14 cellular contexts compared by ENCODE assay signal in the genomic region with DNA sequence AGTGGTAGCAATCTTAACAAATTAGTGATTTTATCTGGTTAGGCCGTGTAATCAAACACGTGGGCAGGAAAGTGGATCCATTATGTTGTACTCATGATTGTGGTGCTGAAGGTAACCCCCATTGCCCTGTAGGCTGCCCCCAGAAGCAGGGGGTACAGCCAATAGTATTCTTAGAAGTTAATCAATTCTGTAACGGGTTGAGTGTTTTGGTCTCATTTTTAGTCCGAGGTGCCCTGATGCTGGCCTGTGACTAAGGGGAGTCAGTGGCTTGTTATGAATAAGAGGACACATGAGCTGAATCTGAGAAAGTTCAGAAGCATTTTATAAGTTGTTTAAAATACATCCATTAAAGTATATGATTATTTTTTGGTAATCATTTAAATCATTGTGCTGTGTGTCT. TPM values are rescaled to one million over a fixed set of nuclear protein-coding genes. Genes with fewer than 3 reads are reported as not detected.
DNase-seq lines count a peak whose midpoint lies in the region; ATAC-seq and TF ChIP-seq lines count a peak whose summit lies in the region.
"Had no signal": no experiment of that assay in that cellular context is flagged by ENCODE, and none has a peak within 500 bp of the region (broad histone marks: within the 10 kb centered on the region; RNA-seq: fewer than 3 reads in every experiment).

No MANE protein-coding gene starts in this region.

- no peak overlapping the region for H2AFZ ChIP-seq in Loucy (ENCODE audit: low read length)

- intact Hi-C loops in esophagus squamous epithelium (cut with DNase I): loop anchor here (10.0 kb wide), 1 partner anchor 59 kb away; no protein-coding TSS in a partner anchor
- intact Hi-C loops in gastrocnemius medialis (cut with DNase I; ENCODE audit: low total_unique reads): no loop called here

- DNase-seq in ELR (ENCODE audit: low read depth): peak; percentile 42
- DNase-seq in esophagus squamous epithelium (lab: John Stamatoyannopoulos, UW): no peak
- DNase-seq in gastrocnemius medialis: no peak
- DNase-seq in COR-L47 (lab: John Stamatoyannopoulos, UW): no peak
- no peak for DNase-seq in COLO829 (ENCODE audit: low spot score)
- DNase-seq: activated CD4-positive, alpha-beta T cell treated with anti-CD3 and anti-CD28 coated beads for 48 hours; activated effector memory CD4-positive, alpha-beta T cell treated with anti-CD3 and anti-CD28 coated beads, Interleukin-2, amount 50 U/mL, for 16 hours; GOT3; stimulated activated CD4-positive, alpha-beta T cell treated with anti-CD3 and anti-CD28 coated beads, Interleukin-4, amount 100 ng/mL, for 4 hours; T-helper 17 cell had no signal

- in situ Hi-C loops in gastrocnemius medialis (cut with MboI; ENCODE audit: low sequenced_read_pairs in 4 of 4): no loop called here

- H3K4me2 ChIP-seq in Loucy (ENCODE audit: low read depth, low read length, poor library complexity, severe bottlenecking): peak overlapping the region; percentile 69

- no peaks in the 10 kb centered on the region for H3K36me3 ChIP-seq in Loucy (ENCODE audit: insufficient read depth, low read length)
- H3K36me3 ChIP-seq in esophagus squamous epithelium: no peaks in the 10 kb centered on the region
- no peaks in the 10 kb centered on the region for H3K36me3 ChIP-seq in gastrocnemius medialis

- no peaks in the 10 kb centered on the region for H4K20me1 ChIP-seq in Loucy (ENCODE audit: insufficient read depth, low read length, poor library complexity, severe bottlenecking)

- peaks cover 80% of the 10 kb centered on the region for H3K79me2 ChIP-seq in Loucy (ENCODE audit: insufficient read depth, low read length)

- TF ChIP-seq CTCF in Loucy (conservative IDR thresholded peaks at IDR 0.05; ENCODE audit: low read length): no peak
- no peak for TF ChIP-seq CTCF in esophagus squamous epithelium (IDR thresholded peaks at IDR 0.05)
- TF ChIP-seq CTCF in gastrocnemius medialis (IDR thresholded peaks at IDR 0.05 in 4 of 5, conservative IDR thresholded peaks at IDR 0.05 in 1 of 5): no peak

- H3K27me3 ChIP-seq in Loucy (ENCODE audit: insufficient read depth, low read length, poor library complexity, severe bottlenecking) (no peaks in the 10 kb centered on the region), esophagus squamous epithelium (no peaks in the 10 kb centered on the region), gastrocnemius medialis (no peaks in the 10 kb centered on the region)

- H3K4me3 ChIP-seq in Loucy (ENCODE audit: low read length, poor library complexity, severe bottlenecking) (no peak overlapping the region), esophagus squamous epithelium (no peak overlapping the region), gastrocnemius medialis (no peak overlapping the region)
- H3K4me3 ChIP-seq: BLaER1 treated with 17β-estradiol and CSF1 and Interleukin-3, amounts not matched to agents 10 nM and 100 nM had no signal

- H3K27ac ChIP-seq in esophagus squamous epithelium (peak overlapping the region in 3 of 4 donors; percentile 56 to 83 (median 79)), gastrocnemius medialis (peak overlapping the region; percentile 61 to 96 (median 72))

- H3K9ac ChIP-seq in Loucy (ENCODE audit: low read depth, low read length, poor library complexity, severe bottlenecking): peak overlapping the region; percentile 17
- H3K9ac ChIP-seq: BLaER1 treated with 17β-estradiol and CSF1 and Interleukin-3, amounts not matched to agents 10 nM and 100 nM had no signal

- H3K9me2 ChIP-seq in Loucy (replicated peaks; ENCODE audit: low read depth, low read length): no peaks in the 10 kb centered on the region

- H3K4me1 ChIP-seq in Loucy (ENCODE audit: insufficient read depth, low read length, poor library complexity, severe bottlenecking) (peaks cover 68% of the 10 kb centered on the region), esophagus squamous epithelium (peaks cover 28 to 92% (median 83%) of the 10 kb centered on the region in 3 donors), gastrocnemius medialis (peaks cover 39 to 66% of the 10 kb centered on the region in 2 donors)

- 67 to 70% methylated on average over 4 of the region's 4 CpGs for WGBS in esophagus squamous epithelium, 2 donors

- TF ChIP-seq POLR2A in esophagus squamous epithelium (IDR thresholded peaks at IDR 0.05): no peak
- TF ChIP-seq POLR2A in gastrocnemius medialis (IDR thresholded peaks at IDR 0.05): no peak

- H3F3A ChIP-seq in Loucy (ENCODE audit: low read depth): no peaks in the 10 kb centered on the region

- H3K9me3 ChIP-seq in Loucy (ENCODE audit: insufficient read depth, low read depth, low read length) (no peaks in the 10 kb centered on the region), esophagus squamous epithelium (no peaks in the 10 kb centered on the region), gastrocnemius medialis (no peaks in the 10 kb centered on the region)

- ATAC-seq in gastrocnemius medialis (no peak), HG02981 (IDR thresholded peaks at IDR 0.05; ENCODE audit: unreplicated experiment) (no peak)
- ATAC-seq: sciatic nerve, T-helper 17 cell had no signal

RNA-seq across cellular contexts. Expression of a gene that starts 8.6 kb away (rescaled TPM):
- total RNA-seq in esophagus squamous epithelium: 100 to 1,000 TPM in 2 of 4 donors, 10 to 100 TPM in 2; 86.7 to 151 (median 105) TPM
- total RNA-seq in gastrocnemius medialis: 10 to 100 TPM; 61.5 to 95.1 (median 90.0) TPM
